ENCODE assay signal across 1 cellular context in genomic region chr4:184028571-184028996, GRCh38.
TF ChIP-seq lines count a peak whose summit lies in the region.

No MANE protein-coding gene starts in this region.

TF ChIP-seq in HepG2, 621 proteins besides CTCF, POLR2A, EP300 and RAD21 (continued from another document):
- TF ChIP-seq THRA (CRISPR knock-in tag; IDR thresholded peaks at IDR 0.05; ENCODE audit: borderline replicate concordance) (no peak), ZBTB8A (CRISPR knock-in tag; IDR thresholded peaks at IDR 0.05; ENCODE audit: borderline replicate concordance, low read depth) (no peak)
TF ChIP-seq in HepG2: peak in this region for 0.
